Comparison of ENCODE assay signal across 8 cellular contexts in genomic region chr10:47553860-47554247, GRCh38. TPM values are rescaled to one million over a fixed set of nuclear protein-coding genes. Genes with fewer than 3 reads are reported as not detected.
DNase-seq lines count a peak whose midpoint lies in the region; ATAC-seq and TF ChIP-seq lines count a peak whose summit lies in the region.
"Not testable (repeated sequence)": the region's sequence is repeated elsewhere in the genome, so short reads cannot be mapped to it uniquely, and the experiment has no call there.

No MANE protein-coding gene starts in this region.

- H3K27me3 Mint-ChIP-seq in CD14-positive monocyte (ENCODE audit: low read depth in 3 of 3); effector memory CD8-positive, alpha-beta T cell; neural progenitor cell (ENCODE audit: insufficient read depth, low read depth): not testable (repeated sequence)

- not testable (repeated sequence) for H3F3A ChIP-seq in neural progenitor cell (ENCODE audit: low read depth)

- intact Hi-C loops in CD14-positive monocyte (cut with micrococcal nuclease): not testable (repeated sequence)

- DNase-seq in CD14-positive monocyte (ENCODE audit: low spot score); neural progenitor cell (ENCODE audit: low spot score): not testable (repeated sequence)
- DNase-seq in HK-2 (ENCODE audit: unreplicated experiment) (peak; percentile 20), RKO (ENCODE audit: low spot score) (peak; percentile 37)
- DNase-seq in activated naive CD4-positive, alpha-beta T cell treated with anti-CD3 and anti-CD28 coated beads, Interleukin-2, amount 50 U/mL, for 16 hours: peak; percentile 11
- DNase-seq in effector memory CD8-positive, alpha-beta T cell: peak in 1 of 3 experiments; percentile 18

- not testable (repeated sequence) for H3K36me3 ChIP-seq in iPS-20b (ENCODE audit: insufficient read depth, low read depth, low read length); neural progenitor cell; subcutaneous abdominal adipose tissue (ENCODE audit: control insufficient read depth in 5 of 5, insufficient read depth in 5 of 5, low read length in 5 of 5)

- peak overlapping the region; percentile 86; the same call in 1 of the 2 replicates for H3K4me3 ChIP-seq in iPS-20b (ENCODE audit: low read length)
- peak overlapping the region; percentile 61 for H3K4me3 ChIP-seq in neural progenitor cell
- peak overlapping the region; percentile 32 to 81 (median 64) for H3K4me3 ChIP-seq in subcutaneous abdominal adipose tissue (ENCODE audit: low read depth in 1 of 5, low read length in 5 of 5)

- H3K4me1 Mint-ChIP-seq in CD14-positive monocyte: peaks cover 17% of the 10 kb centered on the region
- H3K4me1 Mint-ChIP-seq in effector memory CD8-positive, alpha-beta T cell (ENCODE audit: low read depth in 2 of 2); neural progenitor cell: not testable (repeated sequence)

- H3K4me3 Mint-ChIP-seq in CD14-positive monocyte (peak overlapping the region; percentile 87 to 99), neural progenitor cell (peak overlapping the region; percentile 82)
- H3K4me3 Mint-ChIP-seq in effector memory CD8-positive, alpha-beta T cell: peak overlapping the region; percentile 92 to 94

- not testable (repeated sequence) for H3K4me1 ChIP-seq in iPS-20b (ENCODE audit: insufficient read depth, low read length); neural progenitor cell; subcutaneous abdominal adipose tissue (ENCODE audit: control insufficient read depth in 5 of 5, insufficient read depth in 5 of 5, low read length in 5 of 5)

- H3K9me3 Mint-ChIP-seq in CD14-positive monocyte; effector memory CD8-positive, alpha-beta T cell; neural progenitor cell: not testable (repeated sequence)

- peak overlapping the region in 5 of 7 donors; percentile 63 to 98 (median 93) for H3K27ac Mint-ChIP-seq in CD14-positive monocyte
- H3K27ac Mint-ChIP-seq in effector memory CD8-positive, alpha-beta T cell: peak overlapping the region in 1 of 2 donors; percentile 95
- H3K27ac Mint-ChIP-seq in neural progenitor cell: not testable (repeated sequence)

- not testable (repeated sequence) for H3K79me2 ChIP-seq in neural progenitor cell (ENCODE audit: low read depth)

- H3K36me3 Mint-ChIP-seq in CD14-positive monocyte, neural progenitor cell: not testable (repeated sequence)
- peaks cover 10% of the 10 kb centered on the region for H3K36me3 Mint-ChIP-seq in effector memory CD8-positive, alpha-beta T cell (ENCODE audit: insufficient read depth)

- TF ChIP-seq CTCF in CD14-positive monocyte (IDR thresholded peaks at IDR 0.05); neural progenitor cell (IDR thresholded peaks at IDR 0.05): not testable (repeated sequence)

- not testable (repeated sequence) for H4K20me1 ChIP-seq in neural progenitor cell (ENCODE audit: low read depth)

- not testable (repeated sequence) for H2AFZ ChIP-seq in neural progenitor cell (replicated peaks)

- not testable (repeated sequence) for H3K27ac ChIP-seq in iPS-20b (ENCODE audit: low read length); neural progenitor cell; subcutaneous abdominal adipose tissue (ENCODE audit: low read depth, low read length)

- H3K4me2 ChIP-seq in neural progenitor cell: peak overlapping the region; percentile 74

- not testable (repeated sequence) for H3K27me3 ChIP-seq in iPS-20b (ENCODE audit: insufficient read depth, low read length); neural progenitor cell; subcutaneous abdominal adipose tissue (ENCODE audit: control insufficient read depth in 5 of 5, insufficient read depth in 4 of 5, low read length in 5 of 5)

- ATAC-seq in effector memory CD8-positive, alpha-beta T cell (replicated peaks): not testable (repeated sequence)

- H3K9ac ChIP-seq in iPS-20b (ENCODE audit: low read depth, low read length) (peak overlapping the region; percentile 84; the same call in 1 of the 2 replicates), subcutaneous abdominal adipose tissue (ENCODE audit: low read length in 5 of 5) (peak overlapping the region in 3 of 5 donors; percentile 32 to 73 (median 45))
- not testable (repeated sequence) for H3K9ac ChIP-seq in neural progenitor cell

- not testable (repeated sequence) for H3K9me3 ChIP-seq in iPS-20b (ENCODE audit: insufficient read depth, low read depth, low read length); neural progenitor cell (ENCODE audit: low read depth); subcutaneous abdominal adipose tissue (ENCODE audit: control insufficient read depth in 5 of 5, low read length in 5 of 5)

RNA-seq across cellular contexts. Expression of gene AGAP9, which starts 30.4 kb away (rescaled TPM):
- under 1 TPM in 1 of 2 donors, not detected in 1; 0.24 TPM for polyA plus RNA-seq in CD14-positive monocyte
- 11.5 and 12.7 TPM in 2 replicates for total RNA-seq in neural progenitor cell (ENCODE audit: low replicate concordance)
